Comparison of ENCODE assay signal across 22 cellular contexts in the genomic region with DNA sequence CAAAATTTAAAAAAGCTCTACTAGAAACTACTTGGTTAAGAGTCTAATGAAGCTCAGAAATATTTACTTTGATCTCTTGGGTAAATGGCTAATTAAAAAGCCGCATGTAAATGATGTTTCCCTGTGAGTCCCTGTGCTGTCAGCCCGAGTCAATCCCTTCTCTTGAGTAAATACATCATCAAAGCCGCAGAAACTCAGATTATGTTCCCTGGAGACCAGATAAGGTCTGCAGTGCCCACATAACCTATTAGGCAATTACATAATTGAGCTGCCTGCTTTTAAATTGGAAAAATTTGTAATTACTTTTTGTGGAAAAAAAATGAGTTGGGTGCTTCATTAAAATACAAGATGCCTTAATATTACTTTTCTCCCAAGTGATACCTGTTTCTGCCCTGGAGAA.
DNase-seq lines count a peak whose midpoint lies in the region; ATAC-seq, FAIRE-seq and TF ChIP-seq lines count a peak whose summit lies in the region.
"Had no signal": no experiment of that assay in that cellular context is flagged by ENCODE, and none has a peak within 500 bp of the region (broad histone marks: within the 10 kb centered on the region; RNA-seq: fewer than 3 reads in every experiment).

No MANE protein-coding gene starts in this region.

- no peaks in the 10 kb centered on the region for H3K9me3 ChIP-seq in K562 (replicated peaks; ENCODE audit: control insufficient read depth, insufficient read depth, low read depth, low read length)
- H3K9me3 ChIP-seq: HAP-1 had no signal

- no peaks in the 10 kb centered on the region for H4K20me1 ChIP-seq in K562 (replicated peaks; ENCODE audit: control insufficient read depth, insufficient read depth, low read length)

- H3K9ac ChIP-seq in K562 (ENCODE audit: insufficient read depth in 1 of 2, low read depth in 2 of 2, low read length in 2 of 2) = no peak overlapping the region
- H3K9ac ChIP-seq: GM23248 had no signal

- BruUV-seq in K562 (replicated peaks; lab: Mats Ljungman, UMichigan) = no TSS peak

- POLR2A ChIA-PET in K562 (lab: Yijun Ruan, JAX) = no interaction called here
- POLR2A ChIA-PET in activated CD4-positive, alpha-beta memory T cell treated with anti-CD3 and anti-CD28 coated beads for 36 hours (lab: Charles Lee) = no interaction called here

- H3K79me2 ChIP-seq in K562 (ENCODE audit: control insufficient read depth, insufficient read depth, low read length) = no peaks in the 10 kb centered on the region

- H3K4me1 ChIP-seq in K562 (replicated peaks in 1 of 2; ENCODE audit: control insufficient read depth in 2 of 2, insufficient read depth in 2 of 2, low read length in 2 of 2) = no peaks in the 10 kb centered on the region

- H3K36me3 ChIP-seq in K562 (ENCODE audit: control insufficient read depth, insufficient read depth, low read length) = no peaks in the 10 kb centered on the region
- H3K36me3 ChIP-seq: HAP-1 had no signal

- no peaks in the 10 kb centered on the region for H3K4me1 Mint-ChIP-seq in activated CD4-positive, alpha-beta memory T cell treated with anti-CD3 and anti-CD28 coated beads for 36 hours (ENCODE audit: low read depth)
- H3K4me1 Mint-ChIP-seq in activated naive CD8-positive, alpha-beta T cell treated with anti-CD3 and anti-CD28 coated beads, Interleukin-2, amount 50 U/mL, for 24 hours = no peaks in the 10 kb centered on the region
- H3K4me1 Mint-ChIP-seq: B cell had no signal

- TF ChIP-seq CTCF in K562 (IDR thresholded peaks at IDR 0.05 in 2 of 3, conservative IDR thresholded peaks at IDR 0.05 in 1 of 3; ENCODE audit: insufficient read depth in 2 of 3, low read depth in 1 of 3, low read length in 3 of 3) = no peak

- no peaks in the 10 kb centered on the region for H3K9me1 ChIP-seq in K562 (ENCODE audit: control insufficient read depth, insufficient read depth, low read length)

- TF ChIP-seq RAD21 in K562 (CRISPR knock-in tag; conservative IDR thresholded peaks at IDR 0.05 in 1 of 2, IDR thresholded peaks at IDR 0.05 in 1 of 2) = no peak

- DNase-seq in NCI-H82 (lab: John Stamatoyannopoulos, UW) (peak; percentile 39), NCI-H82 treated with DMSO at 0.1 percent for 48 hours (lab: John Stamatoyannopoulos, UW; ENCODE audit: unreplicated experiment) (no peak), NCI-H1436 (lab: John Stamatoyannopoulos, UW) (peak; percentile 65), NCI-H526 treated with DMSO at 0.1 percent for 48 hours (lab: John Stamatoyannopoulos, UW) (peak; percentile 68), K562 (ENCODE audit: extremely low read depth in 1 of 4, low spot score in 3 of 4) (no peak), RKO (ENCODE audit: low spot score) (no peak)
- no peak for DNase-seq in activated CD4-positive, alpha-beta memory T cell treated with anti-CD3 and anti-CD28 coated beads for 36 hours
- DNase-seq in activated naive CD8-positive, alpha-beta T cell treated with anti-CD3 and anti-CD28 coated beads, Interleukin-2, amount 50 U/mL, for 24 hours = no peak
- DNase-seq: GM23248, KG1, NCI-H1092 treated with DMSO at 0.1 percent for 48 hours, NCI-H2171 treated with DMSO at 0.1 percent for 48 hours, NCI-H446, NCI-H774, Right ventricle myocardium superior, T-helper 1 cell had no signal

- no peak for TF ChIP-seq EP300 in K562 (IDR thresholded peaks at IDR 0.05; ENCODE audit: low read length)

- ATAC-seq in K562 = no peak
- ATAC-seq in activated naive CD8-positive, alpha-beta T cell treated with anti-CD3 and anti-CD28 coated beads, Interleukin-2, amount 50 U/mL, for 24 hours = no peak
- ATAC-seq: HepG2 had no signal

- H3K4me2 ChIP-seq in K562 (ENCODE audit: insufficient read depth, low read length) = no peak overlapping the region

- no peak overlapping the region for H3K4me3 Mint-ChIP-seq in activated CD4-positive, alpha-beta memory T cell treated with anti-CD3 and anti-CD28 coated beads for 36 hours
- no peak overlapping the region for H3K4me3 Mint-ChIP-seq in activated naive CD8-positive, alpha-beta T cell treated with anti-CD3 and anti-CD28 coated beads, Interleukin-2, amount 50 U/mL, for 24 hours
- H3K4me3 Mint-ChIP-seq: B cell had no signal

- CTCF ChIA-PET in K562 (lab: Yijun Ruan, JAX; ENCODE audit: low intra/inter-chr PET ratio) = no interaction called here
- CTCF ChIA-PET in activated CD4-positive, alpha-beta memory T cell treated with anti-CD3 and anti-CD28 coated beads for 36 hours (lab: Charles Lee) = no interaction called here

- H2AFZ ChIP-seq in K562 (ENCODE audit: low read depth, low read length) = no peak overlapping the region
- H2AFZ ChIP-seq: GM23248 had no signal

- no peak overlapping the region for H3K27ac ChIP-seq in K562 (ENCODE audit: extremely low read depth, low read depth, low read length)
- H3K27ac ChIP-seq: GM23248, HL-60 had no signal

- H3K9me3 Mint-ChIP-seq in activated CD4-positive, alpha-beta memory T cell treated with anti-CD3 and anti-CD28 coated beads for 36 hours = no peaks in the 10 kb centered on the region
- no peaks in the 10 kb centered on the region for H3K9me3 Mint-ChIP-seq in activated naive CD8-positive, alpha-beta T cell treated with anti-CD3 and anti-CD28 coated beads, Interleukin-2, amount 50 U/mL, for 24 hours

- FAIRE-seq in K562 (lab: Jason Lieb, UNC) = no peak
- FAIRE-seq: A204.1, GM12891, HepG2 had no signal

- intact Hi-C loops in K562 (cut with micrococcal nuclease) = no loop called here
- intact Hi-C loops in activated CD4-positive, alpha-beta memory T cell treated with anti-CD3 and anti-CD28 coated beads for 36 hours (cut with micrococcal nuclease) = no loop called here

- WGBS in K562 (ENCODE audit: insufficient coverage, low coverage, missing lambda C conversion rate) = 48% methylated on average over 3 of the region's 3 CpGs

- no peak for TF ChIP-seq POLR2A in K562 (conservative IDR thresholded peaks at IDR 0.05)

- H3K36me3 Mint-ChIP-seq in activated CD4-positive, alpha-beta memory T cell treated with anti-CD3 and anti-CD28 coated beads for 36 hours = peaks cover 6% of the 10 kb centered on the region
- peaks cover 8% of the 10 kb centered on the region for H3K36me3 Mint-ChIP-seq in activated naive CD8-positive, alpha-beta T cell treated with anti-CD3 and anti-CD28 coated beads, Interleukin-2, amount 50 U/mL, for 24 hours (ENCODE audit: low read depth)

- H3K27ac Mint-ChIP-seq in activated CD4-positive, alpha-beta memory T cell treated with anti-CD3 and anti-CD28 coated beads for 36 hours = no peak overlapping the region
- H3K27ac Mint-ChIP-seq in activated naive CD8-positive, alpha-beta T cell treated with anti-CD3 and anti-CD28 coated beads, Interleukin-2, amount 50 U/mL, for 24 hours = no peak overlapping the region
- H3K27ac Mint-ChIP-seq: B cell had no signal

- in situ Hi-C loops in K562 (cut with MboI) = no loop called here

- H3K27me3 Mint-ChIP-seq in activated CD4-positive, alpha-beta memory T cell treated with anti-CD3 and anti-CD28 coated beads for 36 hours = no peaks in the 10 kb centered on the region
- no peaks in the 10 kb centered on the region for H3K27me3 Mint-ChIP-seq in activated naive CD8-positive, alpha-beta T cell treated with anti-CD3 and anti-CD28 coated beads, Interleukin-2, amount 50 U/mL, for 24 hours
- H3K27me3 Mint-ChIP-seq: B cell had no signal

- no peak overlapping the region for H3K4me3 ChIP-seq in K562
- H3K4me3 ChIP-seq: GM23248, HAP-1 had no signal

- no peaks in the 10 kb centered on the region for H3K27me3 ChIP-seq in K562 (ENCODE audit: control insufficient read depth in 2 of 2, insufficient read depth in 2 of 2, low read length in 2 of 2)

TF ChIP-seq in K562, 482 proteins besides CTCF, POLR2A, EP300 and RAD21:
- TF ChIP-seq ZNF239 (CRISPR knock-in tag; IDR thresholded peaks at IDR 0.05) = peak; percentile 56; the same call in 1 of the 2 replicates
- TF ChIP-seq ZNF830 (CRISPR knock-in tag; IDR thresholded peaks at IDR 0.05) = no peak

Comparison
In these comparisons a context has a peak if more than half of its experiments do, and no peak if none do; other contexts are left out.
1. DNase-seq: peak in NCI-H82 (single experiment), NCI-H1436 (single experiment) and NCI-H526 treated with DMSO at 0.1 percent for 48 hours (single experiment); none in NCI-H82 treated with DMSO at 0.1 percent for 48 hours (single experiment), K562 (0 of 4), RKO (single experiment), activated CD4-positive, alpha-beta memory T cell treated with anti-CD3 and anti-CD28 coated beads for 36 hours (single experiment) and activated naive CD8-positive, alpha-beta T cell treated with anti-CD3 and anti-CD28 coated beads, Interleukin-2, amount 50 U/mL, for 24 hours (single experiment).